ENCODE assay signal across 1 cellular context in the genomic region with DNA sequence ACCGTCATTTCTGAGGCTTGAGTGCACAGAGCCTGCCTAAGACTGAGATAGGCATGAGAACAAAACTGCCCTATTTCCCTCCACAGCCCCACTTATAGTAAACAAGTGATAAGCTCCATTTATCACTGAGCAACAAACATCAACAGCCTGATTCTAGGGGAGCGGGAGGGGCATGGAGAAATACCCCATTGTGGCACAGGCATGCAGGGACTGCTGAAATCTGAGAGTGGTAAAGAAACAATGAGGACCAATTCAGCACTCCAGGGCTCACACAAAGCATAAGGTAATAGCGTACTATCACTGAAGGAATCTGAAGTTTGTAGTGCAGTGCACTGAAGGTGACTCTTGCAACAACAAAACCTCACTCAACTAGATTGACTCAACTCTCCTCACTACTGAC.
TF ChIP-seq lines count a peak whose summit lies in the region.

No MANE protein-coding gene starts in this region.

TF ChIP-seq in GM23338, 12 proteins besides CTCF, POLR2A, EP300 and RAD21 (continued from another document):
- no peak for TF ChIP-seq JUNB (IDR thresholded peaks at IDR 0.05; ENCODE audit: unreplicated experiment)
- no peak for TF ChIP-seq ZNF331 (CRISPR knock-in tag; IDR thresholded peaks at IDR 0.05; ENCODE audit: low read depth)
TF ChIP-seq in GM23338: peak in this region for 0.
